ENCODE assay signal across 25 cellular contexts in the genomic region with DNA sequence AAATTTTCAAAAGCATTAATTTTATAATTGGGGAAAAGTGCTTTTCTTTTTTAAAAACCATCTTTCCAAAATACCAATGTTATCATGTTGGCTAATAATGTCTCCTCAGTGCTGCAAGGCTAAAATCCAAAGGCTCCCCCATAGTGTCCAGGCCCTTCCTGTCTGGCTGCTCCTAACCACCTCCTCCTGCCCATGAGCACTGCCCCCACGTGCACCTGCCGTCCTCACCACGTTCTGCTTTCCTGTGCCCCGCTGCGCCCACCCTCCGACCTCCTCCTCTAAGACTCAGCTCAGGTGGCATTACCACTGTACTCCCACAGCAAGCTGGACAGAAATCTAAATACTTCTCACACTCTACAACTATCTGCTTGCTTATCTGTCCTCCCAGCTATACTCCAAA. TPM values are rescaled to one million over a fixed set of nuclear protein-coding genes. Genes with fewer than 3 reads are reported as not detected.
A peak's percentile ranks its signal among the peaks of the same experiment; 100 is the strongest.
DNase-seq lines count a peak whose midpoint lies in the region; ATAC-seq and TF ChIP-seq lines count a peak whose summit lies in the region.
"Had no signal": no experiment of that assay in that cellular context is flagged by ENCODE, and none has a peak within 500 bp of the region (broad histone marks: within the 10 kb centered on the region; RNA-seq: fewer than 3 reads in every experiment).

No MANE protein-coding gene starts in this region.

- no peaks in the 10 kb centered on the region for H3K27me3 ChIP-seq in Caco-2 (replicated peaks; ENCODE audit: control insufficient read depth, insufficient read depth, low read length)
- H3K27me3 ChIP-seq: Peyer's patch had no signal

- no peaks in the 10 kb centered on the region for H3K27me3 Mint-ChIP-seq in effector memory CD8-positive, alpha-beta T cell
- H3K27me3 Mint-ChIP-seq in progenitor cell of endocrine pancreas (no peaks in the 10 kb centered on the region), Caco-2 (ENCODE audit: insufficient read depth, unreplicated experiment) (no peaks in the 10 kb centered on the region)
- H3K27me3 Mint-ChIP-seq in activated T-cell treated with anti-CD3 and anti-CD28 coated beads, Interleukin-2, amount 50 U/mL, for 4 hours (ENCODE audit: low read depth) = no peaks in the 10 kb centered on the region

- DNase-seq in G401 (ENCODE audit: low spot score) (peak; percentile 68), progenitor cell of endocrine pancreas (ENCODE audit: low spot score, unreplicated experiment) (no peak), Caco-2 (no peak)
- no peak for DNase-seq in effector memory CD8-positive, alpha-beta T cell
- no peak for DNase-seq in activated T-cell treated with anti-CD3 and anti-CD28 coated beads, Interleukin-2, amount 50 U/mL, for 48 hours
- no peak for DNase-seq in activated T-cell treated with anti-CD3 and anti-CD28 coated beads, Interleukin-2, amount 50 U/mL, for 4 hours
- DNase-seq: CD8-positive, alpha-beta T cell; DMS 273 treated with DMSO at 0.1 percent for 48 hours; DMS79; H7; KBM-7; MV-4-11; NCI-H1105 treated with DMSO at 0.1 percent for 48 hours; NCI-H146; NCI-H2029; NCI-H2227 treated with DMSO at 0.1 percent for 48 hours; NCI-H526 treated with DMSO at 0.1 percent for 48 hours; OCI-M1; Peyer's patch; SHP77 treated with DMSO at 0.1 percent for 48 hours; SW 1271 had no signal

- in situ Hi-C loops in G401 (cut with HindIII; ENCODE audit: low sequenced_read_pairs) = no loop called here

- peaks cover 3 to 8% of the 10 kb centered on the region in 2 donors for H3K4me1 Mint-ChIP-seq in effector memory CD8-positive, alpha-beta T cell (ENCODE audit: low read depth in 2 of 2)
- no peaks in the 10 kb centered on the region for H3K4me1 Mint-ChIP-seq in progenitor cell of endocrine pancreas (ENCODE audit: low read depth)
- H3K4me1 Mint-ChIP-seq in activated T-cell treated with anti-CD3 and anti-CD28 coated beads, Interleukin-2, amount 50 U/mL, for 4 hours (ENCODE audit: low read depth) = no peaks in the 10 kb centered on the region
- H3K4me1 Mint-ChIP-seq in Caco-2 (ENCODE audit: low read depth, unreplicated experiment) = no peaks in the 10 kb centered on the region

- H3K27ac ChIP-seq in VCaP = peak overlapping the region; percentile 19; the same call in 1 of the 2 replicates
- H3K27ac ChIP-seq: A549, Peyer's patch had no signal

- H3K36me3 Mint-ChIP-seq in effector memory CD8-positive, alpha-beta T cell (ENCODE audit: insufficient read depth) = peaks cover 10% of the 10 kb centered on the region
- H3K36me3 Mint-ChIP-seq in progenitor cell of endocrine pancreas (ENCODE audit: insufficient read depth) = peaks cover 7% of the 10 kb centered on the region
- H3K36me3 Mint-ChIP-seq in activated T-cell treated with anti-CD3 and anti-CD28 coated beads, Interleukin-2, amount 50 U/mL, for 4 hours (ENCODE audit: insufficient read depth) = peaks cover 18% of the 10 kb centered on the region
- peaks cover 32% of the 10 kb centered on the region for H3K36me3 Mint-ChIP-seq in Caco-2 (ENCODE audit: insufficient read depth, unreplicated experiment)

- no TSS peak for BruUV-seq in Caco-2 (replicated peaks; lab: Mats Ljungman, UMichigan)

- no peaks in the 10 kb centered on the region for H3K9me3 Mint-ChIP-seq in effector memory CD8-positive, alpha-beta T cell
- no peaks in the 10 kb centered on the region for H3K9me3 Mint-ChIP-seq in progenitor cell of endocrine pancreas (ENCODE audit: low read depth)
- no peaks in the 10 kb centered on the region for H3K9me3 Mint-ChIP-seq in activated T-cell treated with anti-CD3 and anti-CD28 coated beads, Interleukin-2, amount 50 U/mL, for 4 hours
- H3K9me3 Mint-ChIP-seq in Caco-2 (ENCODE audit: unreplicated experiment) = no peaks in the 10 kb centered on the region
- H3K9me3 Mint-ChIP-seq: CD8-positive, alpha-beta T cell had no signal

- intact Hi-C loops in Caco-2 (cut with micrococcal nuclease; ENCODE audit: unreplicated experiment) = no loop called here

- CTCF ChIA-PET in Caco-2 (lab: Charles Lee) = no interaction called here

- no peak for TF ChIP-seq CTCF in VCaP (conservative IDR thresholded peaks at IDR 0.05)
- no peak for TF ChIP-seq CTCF in progenitor cell of endocrine pancreas (IDR thresholded peaks at IDR 0.05; ENCODE audit: unreplicated experiment)
- no peak for TF ChIP-seq CTCF in Caco-2 (IDR thresholded peaks at IDR 0.05; ENCODE audit: insufficient read depth in 1 of 2, low read depth in 1 of 2, low read length in 1 of 2, severe bottlenecking in 1 of 2, unreplicated experiment in 1 of 2)

- POLR2A ChIA-PET in Caco-2 (lab: Charles Lee) = no interaction called here

- H3K4me3 ChIP-seq in Caco-2 (ENCODE audit: low read depth, low read length) = no peak overlapping the region
- H3K4me3 ChIP-seq: A549, Peyer's patch had no signal

- H3K36me3 ChIP-seq in Caco-2 (ENCODE audit: control insufficient read depth, insufficient read depth, low read length) = no peaks in the 10 kb centered on the region

- H3K27ac Mint-ChIP-seq in effector memory CD8-positive, alpha-beta T cell = peak overlapping the region; percentile 3 to 63
- H3K27ac Mint-ChIP-seq in progenitor cell of endocrine pancreas (peak overlapping the region; percentile 8), Caco-2 (ENCODE audit: unreplicated experiment) (no peak overlapping the region)
- H3K27ac Mint-ChIP-seq: CD8-positive, alpha-beta T cell had no signal

- H3K9me3 ChIP-seq in Caco-2 = no peaks in the 10 kb centered on the region
- H3K9me3 ChIP-seq: A549, Peyer's patch had no signal

- ATAC-seq in effector memory CD8-positive, alpha-beta T cell (replicated peaks) = no peak
- no peak for ATAC-seq in activated T-cell treated with anti-CD3 and anti-CD28 coated beads, Interleukin-2, amount 50 U/mL, for 4 hours
- no peak for ATAC-seq in HG02870 (IDR thresholded peaks at IDR 0.05; ENCODE audit: unreplicated experiment)
- ATAC-seq: A549; CD8-positive, alpha-beta T cell; HepG2 had no signal

- H3K4me3 Mint-ChIP-seq in effector memory CD8-positive, alpha-beta T cell = no peak overlapping the region
- no peak overlapping the region for H3K4me3 Mint-ChIP-seq in progenitor cell of endocrine pancreas (ENCODE audit: low read depth)
- no peak overlapping the region for H3K4me3 Mint-ChIP-seq in activated T-cell treated with anti-CD3 and anti-CD28 coated beads, Interleukin-2, amount 50 U/mL, for 4 hours
- H3K4me3 Mint-ChIP-seq in Caco-2 (ENCODE audit: unreplicated experiment) = no peak overlapping the region
- H3K4me3 Mint-ChIP-seq: CD8-positive, alpha-beta T cell had no signal

- H3K4me1 ChIP-seq in Caco-2 = no peaks in the 10 kb centered on the region
- H3K4me1 ChIP-seq: A549, Peyer's patch had no signal

RNA-seq across cellular contexts. Expression of a gene that starts 17.7 kb away (rescaled TPM):
- total RNA-seq in G401 (2014; rRNA removed; shearing (Covaris generic)) = 20.2 and 33.8 TPM in 2 replicates
- total RNA-seq in progenitor cell of endocrine pancreas = 26.4 and 27.7 TPM in 2 replicates
- 10 to 100 TPM; 25.5 to 26.5 (median 26.2) TPM for total RNA-seq in activated T-cell treated with anti-CD3 and anti-CD28 coated beads, Interleukin-2, amount 50 U/mL, for 4 hours
- total RNA-seq in Caco-2 (2022) = 29.8 and 31.5 TPM in 2 replicates
